8 cellular contexts compared by ENCODE assay signal in the genomic region with DNA sequence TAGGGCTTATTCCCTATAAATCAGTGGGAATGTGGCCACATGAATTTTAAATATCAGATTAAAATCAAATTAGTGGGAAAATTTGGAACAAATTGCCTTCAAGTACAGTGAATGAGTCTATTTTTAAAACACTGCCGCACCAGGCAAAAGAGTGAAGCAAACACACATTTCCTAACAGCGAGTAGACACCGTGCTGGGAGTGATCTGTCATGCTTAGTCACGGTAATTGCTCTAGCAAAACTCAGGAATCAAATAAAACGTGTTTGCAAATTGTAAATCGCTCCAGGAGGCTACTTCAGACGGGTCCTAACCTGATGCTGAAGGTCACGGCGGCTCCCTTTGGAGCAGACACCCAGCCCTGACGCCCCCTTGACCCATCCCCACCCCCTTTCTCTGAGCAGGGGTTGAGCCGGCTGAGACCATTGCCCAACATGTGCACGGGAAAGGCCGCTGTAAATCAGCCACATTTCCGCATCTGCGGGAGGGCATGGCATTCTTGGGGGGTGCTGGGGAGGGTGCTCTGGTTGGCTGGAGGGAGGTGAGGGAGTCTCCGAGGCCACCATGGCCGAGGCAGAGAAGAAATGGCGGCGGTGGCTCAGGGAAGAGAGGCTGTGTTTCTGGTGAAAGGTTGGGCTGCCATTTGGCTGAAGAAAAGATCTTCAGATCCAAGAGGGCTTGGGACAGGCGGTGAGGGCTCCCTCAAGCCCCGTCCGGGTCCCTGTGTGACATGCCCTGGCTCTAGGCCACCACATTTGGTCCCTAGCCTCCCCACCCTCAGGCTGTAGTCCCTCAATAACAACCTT. TPM values are rescaled to one million over a fixed set of nuclear protein-coding genes. Genes with fewer than 3 reads are reported as not detected.
DNase-seq lines count a peak whose midpoint lies in the region; ATAC-seq and TF ChIP-seq lines count a peak whose summit lies in the region.

No MANE protein-coding gene starts in this region.

- H3K4me1 ChIP-seq in esophagus squamous epithelium, result peaks cover 54 to 90% (median 66%) of the 10 kb centered on the region in 3 donors

- DNase-seq in G401 (ENCODE audit: low spot score) (peak; percentile 43), NCI-H748 (lab: John Stamatoyannopoulos, UW; ENCODE audit: unreplicated experiment) (peak; percentile 60), esophagus squamous epithelium (lab: John Stamatoyannopoulos, UW) (no peak), retina (peak; percentile 54), midbrain (lab: John Stamatoyannopoulos, UW) (no peak), iPS-NIHi11 (ENCODE audit: low spot score) (no peak)
- DNase-seq in stimulated activated CD4-positive, alpha-beta T cell treated with anti-CD3 and anti-CD28 coated beads, Interleukin-4, amount 100 ng/mL, for 1 hour, result no peak

- peaks cover 0 to under 1% (median 0%) of the 10 kb centered on the region in 4 donors for H3K27me3 ChIP-seq in esophagus squamous epithelium

- in situ Hi-C loops in G401 (cut with HindIII; ENCODE audit: low sequenced_read_pairs), result no loop called here

- no peak for TF ChIP-seq POLR2A in esophagus squamous epithelium (IDR thresholded peaks at IDR 0.05)

- peak overlapping the region; percentile 83 to 92 (median 88) for H3K27ac ChIP-seq in esophagus squamous epithelium

- H3K9me3 ChIP-seq in esophagus squamous epithelium, result peaks cover 0 to 4% (median 0%) of the 10 kb centered on the region in 3 donors

- no peak for ATAC-seq in HG03442 (IDR thresholded peaks at IDR 0.05; ENCODE audit: unreplicated experiment)

- intact Hi-C loops in esophagus squamous epithelium (cut with DNase I), result no loop called here

- no peak for TF ChIP-seq CTCF in esophagus squamous epithelium (IDR thresholded peaks at IDR 0.05)

- WGBS in esophagus squamous epithelium, 2 donors, result 20 to 36% methylated on average over 14 to 16 of the region's 22 CpGs

- H3K36me3 ChIP-seq in esophagus squamous epithelium, result no peaks in the 10 kb centered on the region

- no peak overlapping the region for H3K4me3 ChIP-seq in esophagus squamous epithelium

RNA-seq across cellular contexts. Expression of a gene that starts 8.9 kb away (rescaled TPM):
- total RNA-seq in G401 (2014; rRNA removed; shearing (Covaris generic)), result 9.8 and 10.9 TPM in 2 replicates
- 10 to 100 TPM; 27.1 to 33.5 (median 31.5) TPM for total RNA-seq in esophagus squamous epithelium

Comparison
In these comparisons a context has a peak if more than half of its experiments do, and no peak if none do; other contexts are left out.
1. DNase-seq: peak in G401 (single experiment), NCI-H748 (single experiment) and retina (single experiment); none in esophagus squamous epithelium (single experiment), midbrain (single experiment), iPS-NIHi11 (single experiment) and stimulated activated CD4-positive, alpha-beta T cell treated with anti-CD3 and anti-CD28 coated beads, Interleukin-4, amount 100 ng/mL, for 1 hour (single experiment).